Comparison of ENCODE assay signal across 1 cellular context in genomic region chr16:14180431-14181059, GRCh38.
TF ChIP-seq lines count a peak whose summit lies in the region.

No MANE protein-coding gene starts in this region.

TF ChIP-seq in WTC11, 78 proteins besides CTCF, POLR2A, EP300 and RAD21 (continued from another document):
- TF ChIP-seq MLX (CRISPR knock-in tag; IDR thresholded peaks at IDR 0.05) (no peak), TP53 (CRISPR knock-in tag; IDR thresholded peaks at IDR 0.05) (no peak), TEAD4 (CRISPR knock-in tag; IDR thresholded peaks at IDR 0.05) (no peak), CDX4 (CRISPR knock-in tag; IDR thresholded peaks at IDR 0.05; ENCODE audit: borderline replicate concordance) (no peak), CREM (CRISPR knock-in tag; IDR thresholded peaks at IDR 0.05) (no peak), ZNF281 (CRISPR knock-in tag; IDR thresholded peaks at IDR 0.05) (no peak)
